1 cellular context compared by ENCODE assay signal in genomic region chr2:239595711-239596110, GRCh38.
TF ChIP-seq lines count a peak whose summit lies in the region.

No MANE protein-coding gene starts in this region.

TF ChIP-seq in HepG2, 621 proteins besides CTCF, POLR2A, EP300 and RAD21 (continued from another document):
- no peak for TF ChIP-seq WIZ (CRISPR knock-in tag; IDR thresholded peaks at IDR 0.05)
- TF ChIP-seq ATF6 (CRISPR knock-in tag; conservative IDR thresholded peaks at IDR 0.05): no peak
